Comparison of ENCODE assay signal across 8 cellular contexts in genomic region chr16:10944249-10945064, GRCh38. TPM values are rescaled to one million over a fixed set of nuclear protein-coding genes. Genes with fewer than 3 reads are reported as not detected.
DNase-seq lines count a peak whose midpoint lies in the region; ATAC-seq and TF ChIP-seq lines count a peak whose summit lies in the region.

CLEC16A (plus strand) TSS chr16:10944564; CDS start chr16:10944718, 154 bp downstream.

- TF ChIP-seq POLR2A in upper lobe of left lung (IDR thresholded peaks at IDR 0.05), result peak in 3 of 4 donors; percentile 55 to 92 (median 82)

- peak in 5 of 6 experiments; percentile 26 to 79 (median 71) for TF ChIP-seq CTCF in upper lobe of left lung (IDR thresholded peaks at IDR 0.05)

- H3K9me3 Mint-ChIP-seq in T-helper 1 cell treated with Interleukin-12 subunit alpha and Interleukin-12 subunit beta and Interleukin-4 antibody, amounts not matched to agents 30 μg/mL and 1 μg/mL, for 36 hours, result no peaks in the 10 kb centered on the region

- peak within 1 kb of the TSS; percentile 71 to 91 (median 81) for H3K4me3 ChIP-seq in upper lobe of left lung

- intact Hi-C loops in left cardiac atrium (cut with DNase I) (no loop called here), posterior vena cava (cut with DNase I) (loop anchor here in 1 of 2 donors (5.0 kb wide), 1 partner anchor 1772 kb away; no protein-coding TSS in a partner anchor)

- ATAC-seq in GM18498 (IDR thresholded peaks at IDR 0.05; ENCODE audit: unreplicated experiment), result peak; percentile 70
- ATAC-seq in HG02885 (IDR thresholded peaks at IDR 0.05; ENCODE audit: poor library complexity, unreplicated experiment), result peak; percentile 73
- ATAC-seq in left cardiac atrium, result peak; percentile 83 to 88
- ATAC-seq in upper lobe of left lung (ENCODE audit: low FRiP score in 2 of 2), result peak; percentile 93 to 95

- peak; percentile 79 for DNase-seq in NCI-H1694 treated with DMSO at 0.1 percent for 48 hours (lab: John Stamatoyannopoulos, UW)
- DNase-seq in amniotic stem cell (lab: John Stamatoyannopoulos, UW), result peak; percentile 96
- peak; percentile 99 for DNase-seq in left cardiac atrium
- DNase-seq in posterior vena cava (ENCODE audit: low spot score), result peak; percentile 99
- peak; percentile 99 to 100 for DNase-seq in upper lobe of left lung

- H3K9me3 ChIP-seq in upper lobe of left lung, result no peaks in the 10 kb centered on the region

- 0 to 1% methylated on average over 14 to 70 of the region's 86 CpGs for WGBS in upper lobe of left lung, 2 donors

- no peak for TF ChIP-seq EP300 in upper lobe of left lung (IDR thresholded peaks at IDR 0.05)

- peaks cover 11% of the 10 kb centered on the region for H3K36me3 Mint-ChIP-seq in T-helper 1 cell treated with Interleukin-12 subunit alpha and Interleukin-12 subunit beta and Interleukin-4 antibody, amounts not matched to agents 30 μg/mL and 1 μg/mL, for 36 hours (ENCODE audit: low read depth)

- peak within 1 kb of the TSS; percentile 80 to 92 (median 88) for H3K27ac ChIP-seq in upper lobe of left lung

- no peaks in the 10 kb centered on the region for H3K27me3 Mint-ChIP-seq in T-helper 1 cell treated with Interleukin-12 subunit alpha and Interleukin-12 subunit beta and Interleukin-4 antibody, amounts not matched to agents 30 μg/mL and 1 μg/mL, for 36 hours (ENCODE audit: low read depth)

- H3K27me3 ChIP-seq in upper lobe of left lung, result no peaks in the 10 kb centered on the region

- H3K4me3 Mint-ChIP-seq in T-helper 1 cell treated with Interleukin-12 subunit alpha and Interleukin-12 subunit beta and Interleukin-4 antibody, amounts not matched to agents 30 μg/mL and 1 μg/mL, for 36 hours, result peak within 1 kb of the TSS; percentile 87

- H3K4me1 Mint-ChIP-seq in T-helper 1 cell treated with Interleukin-12 subunit alpha and Interleukin-12 subunit beta and Interleukin-4 antibody, amounts not matched to agents 30 μg/mL and 1 μg/mL, for 36 hours (ENCODE audit: low read depth), result peaks cover 55% of the 10 kb centered on the region

- peaks cover 52 to 81% (median 63%) of the 10 kb centered on the region in 4 donors for H3K4me1 ChIP-seq in upper lobe of left lung

- H3K36me3 ChIP-seq in upper lobe of left lung, result no peaks in the 10 kb centered on the region

- H3K27ac Mint-ChIP-seq in T-helper 1 cell treated with Interleukin-12 subunit alpha and Interleukin-12 subunit beta and Interleukin-4 antibody, amounts not matched to agents 30 μg/mL and 1 μg/mL, for 36 hours, result peak within 1 kb of the TSS; percentile 82

RNA-seq across cellular contexts. Expression of gene CLEC16A, which starts in this region (rescaled TPM):
- 10 to 100 TPM; 25.5 to 30.2 TPM for total RNA-seq in left cardiac atrium
- total RNA-seq in posterior vena cava, result 10 to 100 TPM; 19.4 to 20.1 TPM
- 10 to 100 TPM; 33.3 to 85.9 (median 46.4) TPM for total RNA-seq in upper lobe of left lung

Comparison
In these comparisons a context has a peak if more than half of its experiments do, and no peak if none do; other contexts are left out.
1. Peak in every context shown above with its lines: DNase-seq, ATAC-seq, H3K4me3 ChIP-seq and H3K27ac ChIP-seq.